Comparison of ENCODE assay signal across 9 cellular contexts in genomic region chr3:157157836-157158235, GRCh38. TPM values are rescaled to one million over a fixed set of nuclear protein-coding genes. Genes with fewer than 3 reads are reported as not detected.
DNase-seq lines count a peak whose midpoint lies in the region; ATAC-seq, FAIRE-seq and TF ChIP-seq lines count a peak whose summit lies in the region.
"Had no signal": no experiment of that assay in that cellular context is flagged by ENCODE, and none has a peak within 500 bp of the region (broad histone marks: within the 10 kb centered on the region; RNA-seq: fewer than 3 reads in every experiment).

No MANE protein-coding gene starts in this region.

- H3K79me2 ChIP-seq in GM23248 (ENCODE audit: insufficient read depth), result peaks cover 80% of the 10 kb centered on the region

- no peaks in the 10 kb centered on the region for H3K27me3 Mint-ChIP-seq in T-cell

- H3K36me3 Mint-ChIP-seq in T-cell, result peaks cover 54% of the 10 kb centered on the region

- no peaks in the 10 kb centered on the region for H3K9me3 Mint-ChIP-seq in T-cell

- peak overlapping the region; percentile 86 for H3K4me3 ChIP-seq in GM23248
- H3K4me3 ChIP-seq in fibroblast of pulmonary artery (replicated peaks; ENCODE audit: low read depth, low read length), result peak overlapping the region; percentile 96
- H3K4me3 ChIP-seq in retinal pigment epithelial cell (ENCODE audit: low read length), result peak overlapping the region; percentile 82

- in situ Hi-C loops in GM23248 (cut with MboI), result no loop called here

- no peaks in the 10 kb centered on the region for H3K27me3 ChIP-seq in GM23248 (replicated peaks; ENCODE audit: insufficient read depth)

- no peak overlapping the region for H2AFZ ChIP-seq in GM23248

- peaks cover 58% of the 10 kb centered on the region for H3K4me1 ChIP-seq in GM23248 (ENCODE audit: insufficient read depth)

- no peak for FAIRE-seq in urothelium cell line (lab: Jason Lieb, UNC)

- CTCF ChIA-PET in T-cell (lab: Charles Lee), result no interaction called here

- TF ChIP-seq CTCF in fibroblast of pulmonary artery (IDR thresholded peaks at IDR 0.05; ENCODE audit: low read length, missing control alignments) (no peak), retinal pigment epithelial cell (conservative IDR thresholded peaks at IDR 0.05; ENCODE audit: low read depth, low read length) (no peak)

- POLR2A ChIA-PET in T-cell (lab: Charles Lee), result no interaction called here

- H4K20me1 ChIP-seq in GM23248 (ENCODE audit: insufficient read depth), result peaks cover 37% of the 10 kb centered on the region

- DNase-seq in GM23248 (peak; percentile 36), T-cell (no peak), fibroblast of pulmonary artery (ENCODE audit: low read depth) (no peak), retinal pigment epithelial cell (ENCODE audit: low read depth) (no peak), Kasumi-1 (lab: John Stamatoyannopoulos, UW) (no peak), HUDEP-2 (lab: John Stamatoyannopoulos, UW; ENCODE audit: unreplicated experiment in 76 of 76) (no peak), urothelium cell line (ENCODE audit: low spot score) (no peak)
- DNase-seq in effector CD4-positive, alpha-beta T cell, result no peak
- DNase-seq: NCI-H1105 had no signal

- peaks cover 60% of the 10 kb centered on the region for H3K36me3 ChIP-seq in GM23248 (ENCODE audit: low read depth)

- H3K9me3 ChIP-seq in GM23248 (ENCODE audit: low read depth), result no peaks in the 10 kb centered on the region

- H3K4me1 Mint-ChIP-seq in T-cell, result peaks cover 69 to 73% (median 73%) of the 10 kb centered on the region in 3 donors

- H3K4me3 Mint-ChIP-seq in T-cell, result peak overlapping the region; percentile 87 to 99 (median 93)

- peak overlapping the region; percentile 95 for H3K4me2 ChIP-seq in GM23248 (ENCODE audit: unreplicated experiment)

- peak overlapping the region; percentile 100 for H3K27ac ChIP-seq in GM23248

- H3K9ac ChIP-seq in GM23248, result peak overlapping the region; percentile 100

- peak overlapping the region; percentile 99 to 100 for H3K27ac Mint-ChIP-seq in T-cell

- no peak for ATAC-seq in T-cell (replicated peaks in 1 of 4)

- peaks cover 71% of the 10 kb centered on the region for H3F3A ChIP-seq in GM23248 (ENCODE audit: insufficient read depth)

- no peaks in the 10 kb centered on the region for H3K9me2 ChIP-seq in GM23248 (ENCODE audit: insufficient read depth)

RNA-seq across cellular contexts. Expression of gene CCNL1, which starts 2.1 kb away (rescaled TPM):
- 88.9 and 97.7 TPM in 2 replicates for total RNA-seq in GM23248 (2014; rRNA removed; shearing (Covaris generic))
- polyA plus RNA-seq in GM23248 (2016; fragmentation: Nextera tagmentation; extraction: Ambion mirVana), result 58.6 and 77.5 TPM in 2 replicates
- 1,000 to 10,000 TPM in 2 of 5 donors, 100 to 1,000 TPM in 3; 271 to 1,140 (median 276) TPM for total RNA-seq in T-cell
